ENCODE assay signal across 8 cellular contexts in the genomic region with DNA sequence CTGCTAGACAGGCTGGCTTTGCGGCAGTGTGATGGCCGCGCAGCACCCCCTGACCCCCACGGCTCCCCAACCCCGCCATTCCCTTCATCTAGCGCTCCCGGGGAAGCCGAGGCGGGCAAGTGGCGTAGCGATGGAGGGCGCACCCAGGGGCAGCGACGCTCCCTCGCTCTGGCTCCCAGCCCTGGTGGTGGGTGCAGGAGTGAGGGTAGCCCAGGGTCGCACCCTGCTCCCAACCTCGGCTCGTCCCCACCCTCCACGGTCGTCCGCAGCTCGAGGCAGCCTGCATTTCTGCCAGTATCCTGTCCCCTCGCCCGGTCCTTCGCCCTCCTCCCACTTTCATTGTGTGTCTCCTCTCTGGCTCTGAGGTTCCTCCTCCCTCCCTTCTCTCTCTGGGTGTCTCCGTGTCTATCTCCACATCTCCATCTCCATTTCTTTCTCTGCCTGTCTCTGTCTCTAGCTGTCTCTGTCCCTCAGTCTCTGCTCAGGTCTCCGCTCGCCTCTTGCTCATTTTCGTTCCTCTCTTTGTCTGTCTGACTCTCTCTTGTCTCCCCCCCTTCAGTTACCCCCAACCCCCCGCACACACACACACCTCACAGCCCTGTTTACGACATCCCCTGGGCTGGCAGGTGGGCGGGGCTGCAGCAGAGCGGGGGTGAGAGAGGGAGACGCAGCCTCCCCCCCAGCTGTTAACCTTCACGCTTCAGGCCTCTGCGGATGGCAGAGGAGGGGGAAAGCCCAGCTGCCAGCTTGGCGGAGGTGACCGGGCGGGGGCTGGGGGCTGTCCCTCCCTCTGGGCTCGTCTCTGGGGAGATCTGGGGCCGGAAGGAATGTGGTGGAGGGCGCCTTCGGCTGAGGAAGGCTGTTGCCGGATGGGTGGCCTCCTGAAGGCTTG. TPM values are rescaled to one million over a fixed set of nuclear protein-coding genes. Genes with fewer than 3 reads are reported as not detected.
A peak's percentile ranks its signal among the peaks of the same experiment; 100 is the strongest.
DNase-seq lines count a peak whose midpoint lies in the region; ATAC-seq, FAIRE-seq and TF ChIP-seq lines count a peak whose summit lies in the region.

No MANE protein-coding gene starts in this region.

- TF ChIP-seq POLR2A in GM18505 (IDR thresholded peaks at IDR 0.05; ENCODE audit: borderline replicate concordance, extremely low read depth, insufficient read depth, insufficient read length) = no peak

- peaks cover 60% of the 10 kb centered on the region for H3K4me1 ChIP-seq in astrocyte (ENCODE audit: insufficient read depth, low read length)

- H3K36me3 ChIP-seq in astrocyte (ENCODE audit: insufficient read depth, low read length) = no peaks in the 10 kb centered on the region
- no peaks in the 10 kb centered on the region for H3K36me3 ChIP-seq in kidney epithelial cell (ENCODE audit: control insufficient read depth, insufficient read depth, low read length)

- H3K9me3 ChIP-seq in astrocyte (ENCODE audit: insufficient read depth, low read depth, low read length) = no peaks in the 10 kb centered on the region

- H3K4me3 ChIP-seq in astrocyte (ENCODE audit: insufficient read depth, low read depth, low read length) = peak overlapping the region; percentile 53
- peak overlapping the region; percentile 24 for H3K4me3 ChIP-seq in kidney epithelial cell (ENCODE audit: low read depth, low read length)

- H3K27ac Mint-ChIP-seq in astrocyte (ENCODE audit: unreplicated experiment) = peak overlapping the region; percentile 99

- H3K9me3 Mint-ChIP-seq in astrocyte (ENCODE audit: unreplicated experiment) = peaks cover 4% of the 10 kb centered on the region

- peak overlapping the region; percentile 82 for H3K9ac ChIP-seq in astrocyte (ENCODE audit: low read length)

- H3K4me1 Mint-ChIP-seq in astrocyte (ENCODE audit: low read depth, unreplicated experiment) = peaks cover 52% of the 10 kb centered on the region

- FAIRE-seq in astrocyte (lab: Jason Lieb, UNC) = no peak

- TF ChIP-seq CTCF in astrocyte (IDR thresholded peaks at IDR 0.05; ENCODE audit: insufficient read depth, low read depth, low read length) = no peak
- TF ChIP-seq CTCF in kidney epithelial cell (IDR thresholded peaks at IDR 0.05; ENCODE audit: insufficient read depth, low read length, poor library complexity, severe bottlenecking) = no peak

- H3K79me2 ChIP-seq in astrocyte (ENCODE audit: insufficient read depth, low read length) = no peaks in the 10 kb centered on the region

- H3K36me3 Mint-ChIP-seq in astrocyte (ENCODE audit: low read depth, unreplicated experiment) = no peaks in the 10 kb centered on the region

- peak overlapping the region; percentile 61 for H2AFZ ChIP-seq in astrocyte (ENCODE audit: low read depth, low read length)

- H3K27me3 ChIP-seq in astrocyte (ENCODE audit: insufficient read depth, low read length) = no peaks in the 10 kb centered on the region
- H3K27me3 ChIP-seq in kidney epithelial cell (ENCODE audit: control insufficient read depth, insufficient read depth, low read length) = no peaks in the 10 kb centered on the region

- ATAC-seq in GM18505 (IDR thresholded peaks at IDR 0.05; ENCODE audit: unreplicated experiment) = peak; percentile 42
- peak; percentile 43 for ATAC-seq in HG02884 (IDR thresholded peaks at IDR 0.05; ENCODE audit: unreplicated experiment)

- no peaks in the 10 kb centered on the region for H4K20me1 ChIP-seq in astrocyte (ENCODE audit: insufficient read depth, low read length)

- DNase-seq in SW480 (ENCODE audit: low spot score) = peak; percentile 70
- peak; percentile 16 for DNase-seq in astrocyte (ENCODE audit: low read depth)
- DNase-seq in kidney epithelial cell (ENCODE audit: low read depth) = no peak
- DNase-seq in stimulated activated CD4-positive, alpha-beta T cell treated with anti-CD3 and anti-CD28 coated beads, Interleukin-4, amount 100 ng/mL, for 24 hours = peak; percentile 72
- no peak for DNase-seq in AG20443 (ENCODE audit: low spot score)
- no peak for DNase-seq in HCEC 1CT

- peak overlapping the region; percentile 84 for H3K4me3 Mint-ChIP-seq in astrocyte (ENCODE audit: unreplicated experiment)

- H3K27ac ChIP-seq in astrocyte (ENCODE audit: low read depth, low read length) = peak overlapping the region; percentile 63

- no peaks in the 10 kb centered on the region for H3K27me3 Mint-ChIP-seq in astrocyte (ENCODE audit: low read depth, unreplicated experiment)

- peak overlapping the region; percentile 89 for H3K4me2 ChIP-seq in astrocyte (ENCODE audit: low read length)

RNA-seq across cellular contexts. Expression of gene PSD2, which starts 48.7 kb away (rescaled TPM):
- total RNA-seq in astrocyte = 0.25 and 0.31 TPM in 2 replicates
- total RNA-seq in kidney epithelial cell = 0.13 and 0.41 TPM in 2 replicates

Comparison
In these comparisons a context has a peak if more than half of its experiments do, and no peak if none do; other contexts are left out.
1. DNase-seq: peak in SW480 (single experiment), astrocyte (single experiment) and stimulated activated CD4-positive, alpha-beta T cell treated with anti-CD3 and anti-CD28 coated beads, Interleukin-4, amount 100 ng/mL, for 24 hours (single experiment); none in kidney epithelial cell (single experiment), AG20443 (single experiment) and HCEC 1CT (single experiment).